21 cellular contexts compared by ENCODE assay signal in the genomic region with DNA sequence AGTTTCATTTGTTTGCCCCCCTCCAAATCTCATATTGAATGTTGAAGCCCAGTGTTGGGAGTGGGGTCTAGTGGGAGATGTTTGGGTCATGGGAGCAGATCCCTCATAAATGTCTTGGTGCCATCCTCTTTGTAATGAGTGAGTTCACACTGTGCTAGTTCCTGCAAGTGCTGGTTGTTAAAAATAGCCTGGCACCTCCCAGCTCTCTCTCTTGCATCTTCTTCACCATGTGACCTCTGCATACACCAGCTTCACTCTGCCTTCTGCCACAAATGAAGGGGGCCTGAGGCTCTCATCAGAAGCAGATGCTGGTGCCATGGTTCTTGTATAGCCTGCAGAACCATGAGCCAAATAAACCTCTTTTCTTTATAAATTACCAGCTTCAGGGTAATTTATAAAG.
A peak's percentile ranks its signal among the peaks of the same experiment; 100 is the strongest.
DNase-seq lines count a peak whose midpoint lies in the region; ATAC-seq, FAIRE-seq and TF ChIP-seq lines count a peak whose summit lies in the region.
"Had no signal": no experiment of that assay in that cellular context is flagged by ENCODE, and none has a peak within 500 bp of the region (broad histone marks: within the 10 kb centered on the region; RNA-seq: fewer than 3 reads in every experiment).

No MANE protein-coding gene starts in this region.

- no peaks in the 10 kb centered on the region for H3K9me1 ChIP-seq in keratinocyte (ENCODE audit: control insufficient read depth, extremely low read depth, insufficient read depth, low read length)

- H3K4me1 ChIP-seq in keratinocyte (ENCODE audit: control insufficient read depth, extremely low read depth, insufficient read depth, low read length) = peaks cover 19% of the 10 kb centered on the region
- no peaks in the 10 kb centered on the region for H3K4me1 ChIP-seq in aorta (ENCODE audit: control insufficient read depth in 1 of 2, insufficient read depth in 2 of 2, low read length in 2 of 2)
- H3K4me1 ChIP-seq: A549, SJSA1 had no signal

- no peaks in the 10 kb centered on the region for H3K27me3 Mint-ChIP-seq in type B pancreatic cell
- H3K27me3 Mint-ChIP-seq: CD4-positive, alpha-beta T cell had no signal

- H2AFZ ChIP-seq in keratinocyte (ENCODE audit: control insufficient read depth, low read length) = peak overlapping the region; percentile 22

- H3K4me3 Mint-ChIP-seq in type B pancreatic cell = no peak overlapping the region
- H3K4me3 Mint-ChIP-seq: CD4-positive, alpha-beta T cell; HFFc6 had no signal

- ATAC-seq in aorta (ENCODE audit: low FRiP score) (no peak), HG02938 (IDR thresholded peaks at IDR 0.05; ENCODE audit: unreplicated experiment) (no peak)
- ATAC-seq: A549 had no signal

- H4K20me1 ChIP-seq in keratinocyte (ENCODE audit: control insufficient read depth, extremely low read depth, insufficient read depth, low read length) = no peaks in the 10 kb centered on the region

- TF ChIP-seq CTCF in 22Rv1 (IDR thresholded peaks at IDR 0.05) (no peak), keratinocyte (optimal IDR thresholded peaks at IDR 0.05 in 1 of 3, IDR thresholded peaks at IDR 0.05 in 1 of 3, conservative IDR thresholded peaks at IDR 0.05 in 1 of 3; ENCODE audit: extremely low read depth in 1 of 3, insufficient read depth in 2 of 3, low read length in 3 of 3) (no peak), type B pancreatic cell (conservative IDR thresholded peaks at IDR 0.05) (no peak), RWPE1 (conservative IDR thresholded peaks at IDR 0.05; ENCODE audit: low read depth) (no peak)

- H3K27me3 ChIP-seq in keratinocyte (ENCODE audit: control insufficient read depth, extremely low read depth, insufficient read depth, low read length) = no peaks in the 10 kb centered on the region
- no peaks in the 10 kb centered on the region for H3K27me3 ChIP-seq in aorta (ENCODE audit: control insufficient read depth in 1 of 2, insufficient read depth in 2 of 2, low read length in 1 of 2)
- H3K27me3 ChIP-seq: MG63, SJSA1 had no signal

- POLR2A ChIA-PET in RWPE1 (lab: Yijun Ruan, JAX; ENCODE audit: low non-redundant PET) = no interaction called here

- H3K4me2 ChIP-seq in keratinocyte (ENCODE audit: control insufficient read depth, extremely low read depth, insufficient read depth, low read depth, low read length) = no peak overlapping the region
- H3K4me2 ChIP-seq: A549 had no signal

- no peaks in the 10 kb centered on the region for H3K9me3 ChIP-seq in keratinocyte (ENCODE audit: control insufficient read depth, low read depth, low read length)
- no peaks in the 10 kb centered on the region for H3K9me3 ChIP-seq in aorta (ENCODE audit: control insufficient read depth, low read length)
- H3K9me3 ChIP-seq: A549, MG63, SJSA1 had no signal

- intact Hi-C loops in aorta (cut with DNase I) = no loop called here

- dilution Hi-C loops in keratinocyte (cut with MboI; ENCODE audit: extremely low pct_ligation_motif_present, low sequenced_read_pairs) = no loop called here

- H3K36me3 ChIP-seq in keratinocyte (ENCODE audit: control insufficient read depth in 2 of 2, extremely low read depth in 1 of 2, insufficient read depth in 2 of 2, low read length in 2 of 2) (no peaks in the 10 kb centered on the region), aorta (ENCODE audit: control insufficient read depth in 1 of 2, insufficient read depth in 2 of 2, low read length in 1 of 2) (no peaks in the 10 kb centered on the region)
- H3K36me3 ChIP-seq: MG63, SJSA1 had no signal

- H3K4me1 Mint-ChIP-seq in type B pancreatic cell (ENCODE audit: unreplicated experiment) = no peaks in the 10 kb centered on the region

- no peak overlapping the region for H3K27ac Mint-ChIP-seq in type B pancreatic cell
- H3K27ac Mint-ChIP-seq: CD4-positive, alpha-beta T cell; HFFc6 had no signal

- H3K9ac ChIP-seq in keratinocyte (ENCODE audit: control insufficient read depth, extremely low read depth, insufficient read depth, low read length) = no peak overlapping the region

- no peak overlapping the region for H3K4me3 ChIP-seq in keratinocyte (ENCODE audit: control insufficient read depth in 2 of 3, extremely low read depth in 1 of 3, insufficient read depth in 2 of 3, low read depth in 1 of 3, low read length in 3 of 3)
- H3K4me3 ChIP-seq in aorta (ENCODE audit: low read length in 2 of 2) = no peak overlapping the region
- H3K4me3 ChIP-seq: A549, MG63, SJSA1 had no signal

- H3K27ac ChIP-seq in 22Rv1 (peak overlapping the region; percentile 55), epithelial cell of prostate (peak overlapping the region; percentile 2), keratinocyte (ENCODE audit: control insufficient read depth, insufficient read depth, low read length) (no peak overlapping the region), aorta (ENCODE audit: low read depth in 1 of 2, low read length in 2 of 2) (no peak overlapping the region), RWPE1 (no peak overlapping the region)
- H3K27ac ChIP-seq: A549, SJSA1 had no signal

- CTCF ChIA-PET in RWPE1 (lab: Yijun Ruan, JAX) = no interaction called here

- H3K9me3 Mint-ChIP-seq in type B pancreatic cell = peaks cover 4% of the 10 kb centered on the region
- H3K9me3 Mint-ChIP-seq: CD4-positive, alpha-beta T cell; HFFc6 had no signal

- DNase-seq in NAMALWA (ENCODE audit: low spot score) (peak; percentile 11), epithelial cell of prostate (ENCODE audit: low read depth, low spot score) (no peak), keratinocyte (ENCODE audit: low read depth, low spot score) (no peak), aorta (no peak), type B pancreatic cell (ENCODE audit: extremely low spot score, unreplicated experiment) (no peak), RWPE1 (ENCODE audit: low spot score) (no peak)
- DNase-seq: Calu3; CD4-positive, alpha-beta T cell; DND-41; GF-D8; HFFc6; KG1; MG63; NCI-H1930; NCI-H2171; NCI-H446 treated with DMSO at 0.1 percent for 48 hours had no signal

- no peaks in the 10 kb centered on the region for H3K79me2 ChIP-seq in keratinocyte (ENCODE audit: control insufficient read depth, insufficient read depth, low read length)

- H3K36me3 Mint-ChIP-seq in type B pancreatic cell = no peaks in the 10 kb centered on the region

- no peak for FAIRE-seq in keratinocyte (lab: Jason Lieb, UNC)
- FAIRE-seq: A549, H1 had no signal

Comparison
In these comparisons a context has a peak if more than half of its experiments do, and no peak if none do; other contexts are left out.
1. H3K27ac ChIP-seq: peak in 22Rv1 (single experiment) and epithelial cell of prostate (single experiment); none in keratinocyte (single experiment), aorta (0 of 2) and RWPE1 (single experiment).